Comparison of ENCODE assay signal across 10 cellular contexts in genomic region chr2:113234721-113235346, GRCh38. TPM values are rescaled to one million over a fixed set of nuclear protein-coding genes. Genes with fewer than 3 reads are reported as not detected.
DNase-seq lines count a peak whose midpoint lies in the region; ATAC-seq, FAIRE-seq and TF ChIP-seq lines count a peak whose summit lies in the region.
"Had no signal": no experiment of that assay in that cellular context is flagged by ENCODE, and none has a peak within 500 bp of the region (broad histone marks: within the 10 kb centered on the region; RNA-seq: fewer than 3 reads in every experiment).

No MANE protein-coding gene starts in this region.

- H3K4me1 Mint-ChIP-seq in CD8-positive, alpha-beta T cell (ENCODE audit: low read depth) = peaks cover 4% of the 10 kb centered on the region

- TF ChIP-seq CTCF in CD8-positive, alpha-beta T cell (IDR thresholded peaks at IDR 0.05) = no peak
- TF ChIP-seq CTCF in bronchial epithelial cell (IDR thresholded peaks at IDR 0.05; ENCODE audit: insufficient read depth, low read length, severe bottlenecking) (no peak), GM20000 (IDR thresholded peaks at IDR 0.05; ENCODE audit: extremely low read depth, missing control alignments) (no peak)

- no peak overlapping the region for H2AK5ac ChIP-seq in neuronal stem cell (ENCODE audit: low read depth, low read length)

- no peak overlapping the region for H2BK120ac ChIP-seq in neuronal stem cell (ENCODE audit: low read depth, low read length)

- no peak overlapping the region for H3K14ac ChIP-seq in neuronal stem cell (ENCODE audit: low read length)

- peak overlapping the region; percentile 48 for H3K27ac ChIP-seq in CD8-positive, alpha-beta T cell (ENCODE audit: low read depth, low read length)
- no peak overlapping the region for H3K27ac ChIP-seq in neuronal stem cell (replicated peaks; ENCODE audit: low read length)

- H3K18ac ChIP-seq in neuronal stem cell (ENCODE audit: low read length) = no peak overlapping the region

- FAIRE-seq in bronchial epithelial cell (lab: Jason Lieb, UNC) (no peak), GM12891 (lab: Jason Lieb, UNC) (no peak)
- FAIRE-seq: GM12892 had no signal

- H3K79me1 ChIP-seq in neuronal stem cell (ENCODE audit: low read depth, low read length) = no peaks in the 10 kb centered on the region

- H3K27me3 Mint-ChIP-seq in CD8-positive, alpha-beta T cell (ENCODE audit: low read depth) = no peaks in the 10 kb centered on the region

- H3K4me3 ChIP-seq in CD8-positive, alpha-beta T cell (ENCODE audit: low read depth, low read length) = peak overlapping the region; percentile 52
- peak overlapping the region; percentile 33 for H3K4me3 ChIP-seq in bronchial epithelial cell (ENCODE audit: low read depth, low read length)
- no peak overlapping the region for H3K4me3 ChIP-seq in neuronal stem cell (ENCODE audit: low read length in 2 of 2)

- no peak overlapping the region for H2BK5ac ChIP-seq in neuronal stem cell (ENCODE audit: low read length)

- H3K9me3 ChIP-seq in CD8-positive, alpha-beta T cell (ENCODE audit: low read length) = no peaks in the 10 kb centered on the region
- peaks cover 0 to 5% of the 10 kb centered on the region in 2 donors for H3K9me3 ChIP-seq in neuronal stem cell (replicated peaks in 1 of 2; ENCODE audit: control insufficient read depth in 2 of 2, insufficient read depth in 1 of 2, low read depth in 1 of 2, low read length in 2 of 2)

- no CpG with 5 or more reads among the region's 16 CpGs for WGBS in neuronal stem cell (ENCODE audit: extremely low coverage in 2 of 2, insufficient read length in 2 of 2, insufficient replicate concordance in 1 of 2), 2 donors

- no peak overlapping the region for H2BK15ac ChIP-seq in neuronal stem cell (ENCODE audit: low read length)

- no peak overlapping the region for H4K8ac ChIP-seq in neuronal stem cell (ENCODE audit: low read depth, low read length)

- peaks cover 6% of the 10 kb centered on the region for H3K36me3 Mint-ChIP-seq in CD8-positive, alpha-beta T cell

- CTCF ChIA-PET in CD8-positive, alpha-beta T cell (lab: Charles Lee) = interaction anchor here (1.0 to 3.0 kb wide), 7 partner anchors 9 to 155 kb away, joined by 3 to 13 read pairs (median 4); no protein-coding TSS in a partner anchor

- no peak for DNase-seq in CD8-positive, alpha-beta T cell
- DNase-seq in bronchial epithelial cell (ENCODE audit: low read depth) = no peak
- no peak for DNase-seq in neuronal stem cell (ENCODE audit: low spot score)
- no peak for DNase-seq in GM12891 (ENCODE audit: insufficient read length, low spot score)
- DNase-seq in EL = no peak
- DNase-seq in GM03348 (ENCODE audit: low spot score) = no peak
- DNase-seq in GM20000 (ENCODE audit: low spot score) = no peak
- DNase-seq: foreskin melanocyte had no signal

- H3K9me3 Mint-ChIP-seq in CD8-positive, alpha-beta T cell = no peaks in the 10 kb centered on the region

- no peak overlapping the region for H3K9ac ChIP-seq in neuronal stem cell (ENCODE audit: low read depth, low read length, poor library complexity)

- POLR2A ChIA-PET in CD8-positive, alpha-beta T cell (lab: Charles Lee) = no interaction called here

- H3K4me1 ChIP-seq in CD8-positive, alpha-beta T cell (ENCODE audit: insufficient read depth, low read length) = no peaks in the 10 kb centered on the region
- peaks cover 0 to 5% of the 10 kb centered on the region in 2 donors for H3K4me1 ChIP-seq in neuronal stem cell (ENCODE audit: control insufficient read depth in 2 of 2, insufficient read depth in 1 of 2, low read depth in 1 of 2, low read length in 2 of 2)

- no peak overlapping the region for H2BK12ac ChIP-seq in neuronal stem cell (ENCODE audit: low read length)

- H3K4ac ChIP-seq in neuronal stem cell (ENCODE audit: low read length) = no peak overlapping the region

- peak overlapping the region; percentile 60 for H3K23ac ChIP-seq in neuronal stem cell (ENCODE audit: low read depth, low read length, poor library complexity)

- intact Hi-C loops in CD8-positive, alpha-beta T cell (cut with DNase I, micrococcal nuclease) = no loop called here

- H2AFZ ChIP-seq in neuronal stem cell (ENCODE audit: low read length) = no peak overlapping the region

- TF ChIP-seq POLR2A in GM12891 (IDR thresholded peaks at IDR 0.05; ENCODE audit: low read depth, low read length) = no peak

- ATAC-seq in CD8-positive, alpha-beta T cell = no peak
- ATAC-seq in HG03159 (IDR thresholded peaks at IDR 0.05; ENCODE audit: unreplicated experiment) = peak; percentile 14

- H3K4me3 Mint-ChIP-seq in CD8-positive, alpha-beta T cell = peak overlapping the region; percentile 86

- H4K91ac ChIP-seq in neuronal stem cell (ENCODE audit: low read depth, low read length, poor library complexity) = no peak overlapping the region

- H3K27ac Mint-ChIP-seq in CD8-positive, alpha-beta T cell = no peak overlapping the region

- no peaks in the 10 kb centered on the region for H3K36me3 ChIP-seq in CD8-positive, alpha-beta T cell (ENCODE audit: insufficient read depth, low read length)
- H3K36me3 ChIP-seq in bronchial epithelial cell (ENCODE audit: control insufficient read depth, insufficient read depth, low read length) (no peaks in the 10 kb centered on the region), neuronal stem cell (replicated peaks in 1 of 2; ENCODE audit: control insufficient read depth in 2 of 2, insufficient read depth in 2 of 2, low read length in 2 of 2) (peaks cover 0 to 5% of the 10 kb centered on the region in 2 donors)

- H3K27me3 ChIP-seq in CD8-positive, alpha-beta T cell (ENCODE audit: insufficient read depth, low read length) = no peaks in the 10 kb centered on the region
- H3K27me3 ChIP-seq in bronchial epithelial cell (ENCODE audit: control insufficient read depth, insufficient read depth, low read length) = no peaks in the 10 kb centered on the region
- H3K27me3 ChIP-seq in neuronal stem cell (ENCODE audit: control insufficient read depth in 3 of 3, insufficient read depth in 3 of 3, low read depth in 1 of 3, low read length in 3 of 3) = no peaks in the 10 kb centered on the region

- H3K4me2 ChIP-seq in neuronal stem cell (ENCODE audit: insufficient read depth, low read length, poor library complexity, severe bottlenecking) = no peak overlapping the region

TF ChIP-seq in GM12891, 5 proteins besides CTCF, POLR2A, EP300 and RAD21:
- TF ChIP-seq TAF1 (IDR thresholded peaks at IDR 0.05; ENCODE audit: low read depth, low read length) = no peak
- TF ChIP-seq PAX5 (IDR thresholded peaks at IDR 0.05; ENCODE audit: insufficient read depth, low read length, severe bottlenecking) = no peak
- TF ChIP-seq POLR2AphosphoS5 (IDR thresholded peaks at IDR 0.05; ENCODE audit: low read depth, low read length) = no peak
- TF ChIP-seq POU2F2 (IDR thresholded peaks at IDR 0.05; ENCODE audit: low read depth, low read length) = no peak
- no peak for TF ChIP-seq SPI1 (IDR thresholded peaks at IDR 0.05; ENCODE audit: low read depth, low read length)

RNA-seq across cellular contexts. Expression of gene PAX8, which starts 43.9 kb away (rescaled TPM):
- total RNA-seq in CD8-positive, alpha-beta T cell = under 1 TPM; 0.08 to 0.35 TPM
- 3.5 TPM in 1 of 2 replicates, not detected in the other for total RNA-seq in bronchial epithelial cell
- 10.1 TPM for polyA plus RNA-seq in neuronal stem cell (2013, experiment 1 of 2)
- 11.5 TPM for polyA plus RNA-seq in neuronal stem cell (2013, experiment 2 of 2)
- polyA plus RNA-seq in GM12891 (2012; ENCODE audit: low read depth, missing spikeins) = not detected

Comparison
In these comparisons a context has a peak if more than half of its experiments do, and no peak if none do; other contexts are left out.
1. H3K4me3 ChIP-seq: peak in CD8-positive, alpha-beta T cell (single experiment) and bronchial epithelial cell (single experiment); none in neuronal stem cell (0 of 2).